Comparison of ENCODE assay signal across 22 cellular contexts in the genomic region with DNA sequence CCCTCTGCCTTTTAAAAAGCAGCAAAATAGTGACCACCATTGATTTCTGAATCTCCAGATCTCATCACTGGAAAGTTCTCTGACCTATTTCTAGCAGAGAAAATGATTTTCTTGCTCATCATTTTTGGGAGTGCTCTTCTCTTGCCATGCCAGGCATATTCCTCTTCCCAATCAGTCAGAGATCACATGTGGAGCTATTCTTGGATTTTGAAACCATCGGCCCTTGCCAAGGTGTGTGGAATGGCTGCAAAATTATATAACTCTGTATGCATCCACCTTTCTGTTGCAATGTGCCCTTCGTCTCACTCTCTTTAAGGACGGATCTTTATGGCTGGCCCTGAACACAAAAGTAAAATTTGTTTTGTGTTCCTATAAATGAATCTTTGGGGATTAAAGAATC.
"Had no signal": no experiment of that assay in that cellular context is flagged by ENCODE, and none has a peak within 500 bp of the region (broad histone marks: within the 10 kb centered on the region; RNA-seq: fewer than 3 reads in every experiment).

No MANE protein-coding gene starts in this region.

- H3K9me3 ChIP-seq: Peyer's patch had no signal

- ATAC-seq: activated CD4-positive, alpha-beta T cell treated with anti-CD3 and anti-CD28 coated beads for 36 hours; activated T-cell treated with anti-CD3 and anti-CD28 coated beads, Interleukin-2, amount 50 U/mL, for 72 hours; K562; T-cell had no signal

- DNase-seq: activated CD4-positive, alpha-beta memory T cell treated with anti-CD3 and anti-CD28 coated beads, Interleukin-2, amount 10 ng/mL, durations not matched to agents 7 days and 5 days; activated CD4-positive, alpha-beta T cell treated with anti-CD3 and anti-CD28 coated beads for 36 hours; activated CD4-positive, alpha-beta T cell treated with anti-CD3 and anti-CD28 coated beads, Interleukin-2, amount 50 U/mL, for 1 hour; activated gamma-delta T cell treated with Interleukin-2 at 50 U/mL for 16 hours; activated naive CD4-positive, alpha-beta T cell treated with anti-CD3 and anti-CD28 coated beads, Interleukin-2, amount 50 U/mL, for 16 hours; activated T-cell treated with anti-CD3 and anti-CD28 coated beads for 4 hours; activated T-cell treated with anti-CD3 and anti-CD28 coated beads, Interleukin-2, amount 50 U/mL, for 72 hours; aorta; Karpas-422; MM.1S; NCI-H1105 treated with DMSO at 0.1 percent for 48 hours; NCI-H1436 treated with DMSO at 0.1 percent for 48 hours; NCI-H187 treated with DMSO at 0.1 percent for 48 hours; NCI-H2081 treated with DMSO at 0.1 percent for 48 hours; NCI-H446; NCI-H524; Peyer's patch; SIG-M5; T-cell; WERI-Rb-1 had no signal

- H3K4me3 ChIP-seq: K562, Peyer's patch had no signal

- H3K27me3 ChIP-seq: Peyer's patch had no signal

- H3K36me3 ChIP-seq: Peyer's patch, WERI-Rb-1 had no signal

- H3K27ac ChIP-seq: Peyer's patch, WERI-Rb-1 had no signal

- H3K4me1 ChIP-seq: Peyer's patch had no signal

- FAIRE-seq: bronchial epithelial cell, K562 had no signal
